7 cellular contexts compared by ENCODE assay signal in the genomic region with DNA sequence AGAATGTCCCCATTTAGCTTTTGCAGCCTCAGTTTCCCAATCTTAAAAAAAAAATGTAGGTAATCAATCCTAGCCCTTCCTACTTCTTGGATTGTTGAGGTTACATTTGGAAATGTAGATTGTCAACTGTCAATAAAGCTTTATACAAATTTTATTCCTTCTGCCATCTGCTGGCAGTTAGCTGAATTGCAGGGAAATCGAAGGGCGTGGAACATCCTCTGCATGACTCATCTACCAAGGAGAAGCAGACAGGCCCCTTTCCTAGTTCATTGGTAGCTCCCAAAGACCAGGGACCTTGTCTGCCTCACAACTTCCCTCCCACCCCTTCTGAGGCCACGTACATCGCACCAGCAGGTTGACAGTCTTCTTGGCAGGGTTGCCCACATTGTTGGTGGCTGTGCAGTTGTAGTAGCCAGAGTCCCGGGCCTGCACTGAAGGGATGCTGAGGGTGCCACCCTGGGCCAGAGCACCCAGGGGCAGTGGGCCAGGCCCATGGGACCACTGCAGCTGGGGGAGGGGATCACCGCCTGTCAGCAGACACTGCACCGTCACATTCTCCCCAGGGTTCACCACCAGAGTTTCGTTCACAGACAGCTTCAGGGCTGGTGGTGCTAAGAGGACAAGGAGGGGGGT. TPM values are rescaled to one million over a fixed set of nuclear protein-coding genes. Genes with fewer than 3 reads are reported as not detected.
DNase-seq lines count a peak whose midpoint lies in the region; FAIRE-seq and TF ChIP-seq lines count a peak whose summit lies in the region.

No MANE protein-coding gene starts in this region.

- TF ChIP-seq CTCF in LNCAP (IDR thresholded peaks at IDR 0.05) (peak; percentile 78), fibroblast of the aortic adventitia (IDR thresholded peaks at IDR 0.05; ENCODE audit: insufficient read depth, low read length) (peak; percentile 61)

- no peak overlapping the region for H3K4me3 ChIP-seq in fibroblast of the aortic adventitia (ENCODE audit: low read depth, low read length)

- DNase-seq in GM03348 (ENCODE audit: low spot score) (peak; percentile 41), fibroblast of the aortic adventitia (ENCODE audit: low read depth) (peak; percentile 11), NCI-H510A (lab: John Stamatoyannopoulos, UW) (no peak), frontal cortex (ENCODE audit: low spot score in 2 of 2) (no peak)
- DNase-seq in activated CD4-positive, alpha-beta T cell treated with anti-CD3 and anti-CD28 coated beads, Interleukin-2, amount 50 U/mL, for 1 hour: peak; percentile 15
- peak; percentile 62 to 75 for DNase-seq in stimulated activated CD4-positive, alpha-beta T cell treated with anti-CD3 and anti-CD28 coated beads, Interleukin-2, amount 100 ng/mL, for 24 hours

- no peak for FAIRE-seq in frontal cortex (lab: Jason Lieb, UNC)

RNA-seq across cellular contexts. Expression of gene MDGA1, which starts 43.6 kb away (rescaled TPM):
- total RNA-seq in fibroblast of the aortic adventitia (ENCODE audit: low replicate concordance) (5.1 and 11.4 TPM in 2 replicates), frontal cortex (42.8 TPM)

Comparison
In these comparisons a context has a peak if more than half of its experiments do, and no peak if none do; other contexts are left out.
1. DNase-seq: peak in GM03348 (single experiment), activated CD4-positive, alpha-beta T cell treated with anti-CD3 and anti-CD28 coated beads, Interleukin-2, amount 50 U/mL, for 1 hour (single experiment), fibroblast of the aortic adventitia (single experiment) and stimulated activated CD4-positive, alpha-beta T cell treated with anti-CD3 and anti-CD28 coated beads, Interleukin-2, amount 100 ng/mL, for 24 hours (2 of 2); none in NCI-H510A (single experiment) and frontal cortex (0 of 2).